Comparison of ENCODE assay signal across 9 cellular contexts in genomic region chr12:48934312-48934706, GRCh38. TPM values are rescaled to one million over a fixed set of nuclear protein-coding genes. Genes with fewer than 3 reads are reported as not detected.
A peak's percentile ranks its signal among the peaks of the same experiment; 100 is the strongest.
DNase-seq lines count a peak whose midpoint lies in the region; ATAC-seq, FAIRE-seq and TF ChIP-seq lines count a peak whose summit lies in the region.
"Had no signal": no experiment of that assay in that cellular context is flagged by ENCODE, and none has a peak within 500 bp of the region (broad histone marks: within the 10 kb centered on the region; RNA-seq: fewer than 3 reads in every experiment).

No MANE protein-coding gene starts in this region.

- 89 to 100% (median 96%) methylated on average over 1 of the region's 1 CpG for WGBS in spleen, 5 donors

- no peak overlapping the region for H2AFZ ChIP-seq in endothelial cell of umbilical vein (ENCODE audit: low read depth, low read length)

- no peak for ATAC-seq in stimulated activated naive CD8-positive, alpha-beta T cell treated with anti-CD3 and anti-CD28 coated beads, Interleukin-15, Interleukin-2, amounts not matched to agents 100 U/mL and 50 U/mL, for 24 hours

- H3K9ac ChIP-seq in endothelial cell of umbilical vein (replicated peaks; ENCODE audit: extremely low read depth, insufficient read depth, low read length): no peak overlapping the region

- BruUV-seq in endothelial cell of umbilical vein (replicated peaks; lab: Mats Ljungman, UMichigan): no TSS peak

- H3K9me3 Mint-ChIP-seq in activated naive CD4-positive, alpha-beta T cell treated with anti-CD3 and anti-CD28 coated beads, Interleukin-2, amount 50 U/mL, for 24 hours: no peaks in the 10 kb centered on the region

- intact Hi-C loops in endothelial cell of umbilical vein (cut with micrococcal nuclease): no loop called here
- intact Hi-C loops in spleen (cut with DNase I; ENCODE audit: low total_unique reads): no loop called here

- no peaks in the 10 kb centered on the region for H3K9me1 ChIP-seq in endothelial cell of umbilical vein (replicated peaks; ENCODE audit: control insufficient read depth, extremely low read depth, insufficient read depth, low read length)

- H3K4me3 ChIP-seq in NB4 (ENCODE audit: low read depth, low read length) (no peak overlapping the region), endothelial cell of umbilical vein (replicated peaks in 1 of 3; ENCODE audit: insufficient read depth in 1 of 3, low read depth in 1 of 3, low read length in 3 of 3) (no peak overlapping the region), spleen (peak overlapping the region in 1 of 8 donors; percentile 41)

- TF ChIP-seq POLR2A in NB4 (IDR thresholded peaks at IDR 0.05; ENCODE audit: extremely low read depth, insufficient read length) (no peak), endothelial cell of umbilical vein (IDR thresholded peaks at IDR 0.05; ENCODE audit: low read depth, low read length) (no peak), spleen (IDR thresholded peaks at IDR 0.05) (no peak)

- POLR2A ChIA-PET in endothelial cell of umbilical vein (lab: Charles Lee): no interaction called here

- peak; percentile 76 for FAIRE-seq in endothelial cell of umbilical vein (lab: Jason Lieb, UNC)

- H3K27me3 Mint-ChIP-seq in activated naive CD4-positive, alpha-beta T cell treated with anti-CD3 and anti-CD28 coated beads, Interleukin-2, amount 50 U/mL, for 24 hours: no peaks in the 10 kb centered on the region

- H3K27me3 ChIP-seq in endothelial cell of umbilical vein (ENCODE audit: control insufficient read depth in 2 of 2, insufficient read depth in 2 of 2, low read length in 2 of 2) (no peaks in the 10 kb centered on the region), spleen (replicated peaks in 1 of 7) (no peaks in the 10 kb centered on the region)

- no peak for DNase-seq in activated naive CD4-positive, alpha-beta T cell (lab: John Stamatoyannopoulos, UW)
- peak; percentile 40 for DNase-seq in NB4 (ENCODE audit: low read depth)
- no peak for DNase-seq in endothelial cell of umbilical vein (ENCODE audit: low read depth, low spot score)
- DNase-seq in spleen: no peak
- no peak for DNase-seq in NCI-H1930 (lab: John Stamatoyannopoulos, UW)
- no peak for DNase-seq in stimulated activated naive CD8-positive, alpha-beta T cell treated with anti-CD3 and anti-CD28 coated beads, Interleukin-15, Interleukin-2, amounts not matched to agents 100 U/mL and 50 U/mL, for 24 hours
- DNase-seq in NCI-H187 treated with DMSO at 0.1 percent for 48 hours (lab: John Stamatoyannopoulos, UW): no peak
- DNase-seq: NCI-H2029 had no signal

- H3K36me3 ChIP-seq in endothelial cell of umbilical vein (ENCODE audit: control insufficient read depth in 2 of 2, extremely low read depth in 1 of 2, insufficient read depth in 2 of 2, low read length in 2 of 2): peaks cover 12 to 42% of the 10 kb centered on the region in 2 experiments
- peaks cover 0 to 94% (median 45%) of the 10 kb centered on the region in 6 donors for H3K36me3 ChIP-seq in spleen

- H3K27ac ChIP-seq in endothelial cell of umbilical vein (ENCODE audit: insufficient read depth, low read depth, low read length): no peak overlapping the region
- H3K27ac ChIP-seq in spleen: peak overlapping the region in 6 of 8 donors; percentile 22 to 87 (median 68)

- CTCF ChIA-PET in endothelial cell of umbilical vein (lab: Charles Lee): interaction anchor here (0.7 to 8.7 kb wide), 6 partner anchors 18 to 81 kb away, joined by 3 to 92 read pairs (median 4); partner anchors contain the start of genes DDX23 and WNT1

- H3K4me2 ChIP-seq in endothelial cell of umbilical vein (ENCODE audit: insufficient read depth, low read length): no peak overlapping the region

- dilution Hi-C loops in endothelial cell of umbilical vein (cut with MboI; ENCODE audit: extremely low pct_ligation_motif_present, low sequenced_read_pairs): no loop called here

- H3K4me1 ChIP-seq in endothelial cell of umbilical vein (ENCODE audit: control insufficient read depth, extremely low read depth, insufficient read depth, low read length) (no peaks in the 10 kb centered on the region), spleen (peaks cover 0 to 48% (median 13%) of the 10 kb centered on the region in 6 donors)

- H3K4me3 Mint-ChIP-seq in activated naive CD4-positive, alpha-beta T cell treated with anti-CD3 and anti-CD28 coated beads, Interleukin-2, amount 50 U/mL, for 24 hours: no peak overlapping the region

- H4K20me1 ChIP-seq in endothelial cell of umbilical vein (replicated peaks; ENCODE audit: control insufficient read depth, extremely low read depth, insufficient read depth, low read length): peaks cover 7% of the 10 kb centered on the region

- H3K36me3 Mint-ChIP-seq in activated naive CD4-positive, alpha-beta T cell treated with anti-CD3 and anti-CD28 coated beads, Interleukin-2, amount 50 U/mL, for 24 hours: peaks cover 6% of the 10 kb centered on the region

- H3K27ac Mint-ChIP-seq in activated naive CD4-positive, alpha-beta T cell treated with anti-CD3 and anti-CD28 coated beads, Interleukin-2, amount 50 U/mL, for 24 hours: peak overlapping the region; percentile 81

- no peaks in the 10 kb centered on the region for H3K79me2 ChIP-seq in endothelial cell of umbilical vein (ENCODE audit: control insufficient read depth, insufficient read depth, low read length)

- H3K9me3 ChIP-seq in endothelial cell of umbilical vein (replicated peaks; ENCODE audit: control insufficient read depth, insufficient read depth, low read length) (no peaks in the 10 kb centered on the region), spleen (no peaks in the 10 kb centered on the region)

- TF ChIP-seq CTCF in NB4 (IDR thresholded peaks at IDR 0.05; ENCODE audit: low read depth, low read length): peak; percentile 52
- peak in 1 of 2 donors; percentile 11 for TF ChIP-seq CTCF in endothelial cell of umbilical vein (IDR thresholded peaks at IDR 0.05; ENCODE audit: extremely low read depth in 1 of 2, insufficient read depth in 1 of 2, low read depth in 1 of 2, low read length in 2 of 2)
- peak in 5 of 11 experiments; percentile 19 to 26 (median 24) for TF ChIP-seq CTCF in spleen (IDR thresholded peaks at IDR 0.05 in 8 of 11, conservative IDR thresholded peaks at IDR 0.05 in 3 of 11)

- peaks cover 30% of the 10 kb centered on the region for H3K4me1 Mint-ChIP-seq in activated naive CD4-positive, alpha-beta T cell treated with anti-CD3 and anti-CD28 coated beads, Interleukin-2, amount 50 U/mL, for 24 hours

TF ChIP-seq in endothelial cell of umbilical vein, 7 proteins besides CTCF, POLR2A, EP300 and RAD21 (continues in another document):
- no peak for TF ChIP-seq FOS (IDR thresholded peaks at IDR 0.05; ENCODE audit: borderline replicate concordance, insufficient read depth, low read length)
- no peak for TF ChIP-seq EZH2 (IDR thresholded peaks at IDR 0.05; ENCODE audit: borderline replicate concordance, low read depth, low read length, severe bottlenecking)
- TF ChIP-seq POLR2AphosphoS5 (IDR thresholded peaks at IDR 0.05; ENCODE audit: insufficient read depth, low read depth, low read length): no peak
- no peak for TF ChIP-seq GATA2 (IDR thresholded peaks at IDR 0.05; ENCODE audit: insufficient read depth, insufficient read length, low read depth, low read length)

RNA-seq across cellular contexts. Expression of gene FKBP11, which starts 9.0 kb away (rescaled TPM):
- total RNA-seq in endothelial cell of umbilical vein: 78.9 and 81.2 TPM in 2 replicates
- polyA plus RNA-seq in endothelial cell of umbilical vein: 74.2 and 81.7 TPM in 2 replicates
- 64.0 and 69.3 TPM in 2 replicates for polyA plus RNA-seq in endothelial cell of umbilical vein (2011; cell fraction: cytosol; rRNA removed)
- polyA plus RNA-seq in endothelial cell of umbilical vein (2011; cell fraction: nucleus; rRNA removed): 111 and 117 TPM in 2 replicates
- polyA plus RNA-seq in endothelial cell of umbilical vein (2012): 97.3 and 112 TPM in 2 replicates
- 67.9 and 75.2 TPM in 2 replicates for polyA minus RNA-seq in endothelial cell of umbilical vein
- 48.5 TPM for polyA minus RNA-seq in endothelial cell of umbilical vein (2011; cell fraction: cytosol; rRNA and poly(A)+ RNA removed)
- polyA minus RNA-seq in endothelial cell of umbilical vein (2011; cell fraction: nucleus; rRNA and poly(A)+ RNA removed): 32.5 and 33.9 TPM in 2 replicates
- total RNA-seq in spleen: 10 to 100 TPM; 27.8 to 73.8 (median 43.2) TPM
- polyA plus RNA-seq in spleen: 10 to 100 TPM; 31.8 to 49.8 (median 37.9) TPM

RNA-seq across cellular contexts. Expression of gene ARF3, which starts 23.0 kb away (rescaled TPM):
- total RNA-seq in endothelial cell of umbilical vein (172 and 187 TPM in 2 replicates), spleen (100 to 1,000 TPM in 4 of 7 donors, 10 to 100 TPM in 3; 66.8 to 152 (median 125) TPM)
- polyA plus RNA-seq in endothelial cell of umbilical vein (138 and 149 TPM in 2 replicates), spleen (10 to 100 TPM; 22.2 to 54.1 (median 31.2) TPM)
- polyA plus RNA-seq in endothelial cell of umbilical vein (2011; cell fraction: cytosol; rRNA removed): 212 and 244 TPM in 2 replicates
- 167 and 199 TPM in 2 replicates for polyA plus RNA-seq in endothelial cell of umbilical vein (2011; cell fraction: nucleus; rRNA removed)
- polyA plus RNA-seq in endothelial cell of umbilical vein (2012): 165 and 188 TPM in 2 replicates
- 179 and 190 TPM in 2 replicates for polyA minus RNA-seq in endothelial cell of umbilical vein
- polyA minus RNA-seq in endothelial cell of umbilical vein (2011; cell fraction: cytosol; rRNA and poly(A)+ RNA removed): 74.8 TPM
- polyA minus RNA-seq in endothelial cell of umbilical vein (2011; cell fraction: nucleus; rRNA and poly(A)+ RNA removed): 45.0 and 53.9 TPM in 2 replicates

RNA-seq across cellular contexts. Expression of gene WNT10B, which starts 37.2 kb away (rescaled TPM):
- total RNA-seq in endothelial cell of umbilical vein: not detected in 2 replicates
- 0.04 and 0.14 TPM in 2 replicates for polyA plus RNA-seq in endothelial cell of umbilical vein
- 0.05 and 0.10 TPM in 2 replicates for polyA plus RNA-seq in endothelial cell of umbilical vein (2011; cell fraction: cytosol; rRNA removed)
- 0.07 TPM in 1 of 2 replicates, not detected in the other for polyA plus RNA-seq in endothelial cell of umbilical vein (2011; cell fraction: nucleus; rRNA removed)
- polyA plus RNA-seq in endothelial cell of umbilical vein (2012): 0.15 and 0.24 TPM in 2 replicates
- polyA minus RNA-seq in endothelial cell of umbilical vein: 0.70 TPM in 1 of 2 replicates, not detected in the other
- 2.5 TPM for polyA minus RNA-seq in endothelial cell of umbilical vein (2011; cell fraction: cytosol; rRNA and poly(A)+ RNA removed)
- polyA minus RNA-seq in endothelial cell of umbilical vein (2011; cell fraction: nucleus; rRNA and poly(A)+ RNA removed): not detected in 2 replicates
- total RNA-seq in spleen: 1 to 10 TPM in 6 of 7 donors, under 1 TPM in 1; 0.59 to 2.9 (median 2.0) TPM
- 1 to 10 TPM; 2.5 to 5.4 (median 4.6) TPM for polyA plus RNA-seq in spleen

RNA-seq across cellular contexts. Expression of gene WNT1, which starts 43.8 kb away (rescaled TPM):
- total RNA-seq in endothelial cell of umbilical vein (not detected in 2 replicates), spleen (under 1 TPM in 3 of 7 donors, not detected in 4; 0.23 to 0.52 (median 0.41) TPM)
- polyA plus RNA-seq in endothelial cell of umbilical vein (not detected in 2 replicates), spleen (under 1 TPM in 1 of 3 donors, not detected in 2; 0.06 TPM)
- polyA plus RNA-seq in endothelial cell of umbilical vein (2011; cell fraction: cytosol; rRNA removed): not detected in 2 replicates
- polyA plus RNA-seq in endothelial cell of umbilical vein (2011; cell fraction: nucleus; rRNA removed): not detected in 2 replicates
- polyA plus RNA-seq in endothelial cell of umbilical vein (2012): not detected in 2 replicates
- not detected in 2 replicates for polyA minus RNA-seq in endothelial cell of umbilical vein
- not detected for polyA minus RNA-seq in endothelial cell of umbilical vein (2011; cell fraction: cytosol; rRNA and poly(A)+ RNA removed)
- polyA minus RNA-seq in endothelial cell of umbilical vein (2011; cell fraction: nucleus; rRNA and poly(A)+ RNA removed): not detected in 2 replicates
